ENCODE assay signal across 8 cellular contexts in genomic region chr18:57585846-57586242, GRCh38. TPM values are rescaled to one million over a fixed set of nuclear protein-coding genes. Genes with fewer than 3 reads are reported as not detected.
DNase-seq lines count a peak whose midpoint lies in the region; ATAC-seq and TF ChIP-seq lines count a peak whose summit lies in the region.

No MANE protein-coding gene starts in this region.

- TF ChIP-seq CTCF in Caco-2 (IDR thresholded peaks at IDR 0.05; ENCODE audit: insufficient read depth in 1 of 2, low read depth in 1 of 2, low read length in 1 of 2, severe bottlenecking in 1 of 2, unreplicated experiment in 1 of 2): no peak
- TF ChIP-seq CTCF in HFFc6 (IDR thresholded peaks at IDR 0.05): no peak
- no peak for TF ChIP-seq CTCF in activated CD8-positive, alpha-beta T cell treated with anti-CD3 and anti-CD28 coated beads for 36 hours (IDR thresholded peaks at IDR 0.05)
- TF ChIP-seq CTCF in hepatocyte (IDR thresholded peaks at IDR 0.05; ENCODE audit: poor library complexity): no peak
- no peak for TF ChIP-seq CTCF in smooth muscle cell (IDR thresholded peaks at IDR 0.05; ENCODE audit: borderline replicate concordance, insufficient read depth, poor library complexity, severe bottlenecking)

- POLR2A ChIA-PET in Caco-2 (lab: Charles Lee): no interaction called here
- POLR2A ChIA-PET in activated CD8-positive, alpha-beta T cell treated with anti-CD3 and anti-CD28 coated beads for 36 hours (lab: Charles Lee): interaction anchor here (0.8 kb wide), 1 partner anchor 22 kb away, joined by 3 read pairs; no protein-coding TSS in a partner anchor

- peak overlapping the region; percentile 91 for H3K4me2 ChIP-seq in hepatocyte
- H3K4me2 ChIP-seq in smooth muscle cell: peak overlapping the region; percentile 90

- no peaks in the 10 kb centered on the region for H3K27me3 Mint-ChIP-seq in Caco-2 (ENCODE audit: insufficient read depth, unreplicated experiment)
- H3K27me3 Mint-ChIP-seq in HFFc6 (ENCODE audit: insufficient read depth): 0 out of 2 replicates have a peak, but pooled peaks cover 1% of the 10 kb centered on the region
- no peaks in the 10 kb centered on the region for H3K27me3 Mint-ChIP-seq in activated CD8-positive, alpha-beta T cell treated with anti-CD3 and anti-CD28 coated beads for 36 hours

- intact Hi-C loops in Caco-2 (cut with micrococcal nuclease; ENCODE audit: unreplicated experiment): no loop called here
- intact Hi-C loops in activated CD8-positive, alpha-beta T cell treated with anti-CD3 and anti-CD28 coated beads for 36 hours (cut with micrococcal nuclease): no loop called here

- H3K9ac ChIP-seq in smooth muscle cell (ENCODE audit: low read depth): peak overlapping the region; percentile 81

- H3K4me3 ChIP-seq in Caco-2 (ENCODE audit: low read depth, low read length) (peak overlapping the region; percentile 67), hepatocyte (peak overlapping the region; percentile 59), smooth muscle cell (peak overlapping the region; percentile 92)

- H3K36me3 ChIP-seq in Caco-2 (ENCODE audit: control insufficient read depth, insufficient read depth, low read length): no peaks in the 10 kb centered on the region
- H3K36me3 ChIP-seq in hepatocyte (replicated peaks; ENCODE audit: insufficient read depth, low read depth): no peaks in the 10 kb centered on the region
- H3K36me3 ChIP-seq in smooth muscle cell (ENCODE audit: low read depth): no peaks in the 10 kb centered on the region

- ATAC-seq in activated CD8-positive, alpha-beta T cell treated with anti-CD3 and anti-CD28 coated beads for 36 hours: peak; percentile 14

- H3K4me1 ChIP-seq in Caco-2 (no peaks in the 10 kb centered on the region), hepatocyte (ENCODE audit: insufficient read depth) (peaks cover 9% of the 10 kb centered on the region), smooth muscle cell (ENCODE audit: low read depth) (peaks cover 15% of the 10 kb centered on the region)

- H3K27ac Mint-ChIP-seq in Caco-2 (ENCODE audit: unreplicated experiment) (peak overlapping the region; percentile 78), HFFc6 (peak overlapping the region; percentile 76)
- peak overlapping the region; percentile 83 for H3K27ac Mint-ChIP-seq in activated CD8-positive, alpha-beta T cell treated with anti-CD3 and anti-CD28 coated beads for 36 hours

- H3K9me3 ChIP-seq in Caco-2 (no peaks in the 10 kb centered on the region), hepatocyte (ENCODE audit: low read depth) (no peaks in the 10 kb centered on the region), smooth muscle cell (replicated peaks; ENCODE audit: low read depth) (no peaks in the 10 kb centered on the region)

- DNase-seq in Caco-2 (no peak), HFFc6 (no peak), hepatocyte (ENCODE audit: low spot score) (no peak), smooth muscle cell (lab: John Stamatoyannopoulos, UW; ENCODE audit: unreplicated experiment) (no peak), kidney tubule cell (ENCODE audit: low spot score) (no peak), retina (no peak), cerebellar nuclear complex (lab: John Stamatoyannopoulos, UW) (no peak)
- peak; percentile 30 for DNase-seq in activated CD8-positive, alpha-beta T cell treated with anti-CD3 and anti-CD28 coated beads for 36 hours

- BruUV-seq in Caco-2 (replicated peaks; lab: Mats Ljungman, UMichigan): no TSS peak

- no peaks in the 10 kb centered on the region for H3K9me2 ChIP-seq in hepatocyte (replicated peaks; ENCODE audit: insufficient read depth)

- peak overlapping the region; percentile 96 for H2AFZ ChIP-seq in hepatocyte
- H2AFZ ChIP-seq in smooth muscle cell (ENCODE audit: low read depth): peak overlapping the region; percentile 94

- 15% methylated on average over 8 of the region's 8 CpGs for WGBS in hepatocyte (ENCODE audit: low lambda C conversion rate, missing lambda C conversion rate)
- WGBS in smooth muscle cell (ENCODE audit: low lambda C conversion rate): 28% methylated on average over 8 of the region's 8 CpGs

- H4K20me1 ChIP-seq in hepatocyte (ENCODE audit: insufficient read depth, poor library complexity, severe bottlenecking) (no peaks in the 10 kb centered on the region), smooth muscle cell (ENCODE audit: low read depth) (no peaks in the 10 kb centered on the region)

- H3K9me3 Mint-ChIP-seq in Caco-2 (ENCODE audit: unreplicated experiment) (no peaks in the 10 kb centered on the region), HFFc6 (no peaks in the 10 kb centered on the region)
- no peaks in the 10 kb centered on the region for H3K9me3 Mint-ChIP-seq in activated CD8-positive, alpha-beta T cell treated with anti-CD3 and anti-CD28 coated beads for 36 hours

- H3K36me3 Mint-ChIP-seq in Caco-2 (ENCODE audit: insufficient read depth, unreplicated experiment) (peaks cover 5% of the 10 kb centered on the region), HFFc6 (ENCODE audit: low read depth) (peaks cover 14% of the 10 kb centered on the region)
- peaks cover 14% of the 10 kb centered on the region for H3K36me3 Mint-ChIP-seq in activated CD8-positive, alpha-beta T cell treated with anti-CD3 and anti-CD28 coated beads for 36 hours (ENCODE audit: low read depth)

- H3K27ac ChIP-seq in hepatocyte: peak overlapping the region; percentile 90
- H3K27ac ChIP-seq in smooth muscle cell (ENCODE audit: low read depth): peak overlapping the region; percentile 70

- H3K27me3 ChIP-seq in Caco-2 (replicated peaks; ENCODE audit: control insufficient read depth, insufficient read depth, low read length) (no peaks in the 10 kb centered on the region), hepatocyte (no peaks in the 10 kb centered on the region), smooth muscle cell (ENCODE audit: low read depth) (no peaks in the 10 kb centered on the region)

- peak overlapping the region; percentile 75 for H3K4me3 Mint-ChIP-seq in Caco-2 (ENCODE audit: unreplicated experiment)
- H3K4me3 Mint-ChIP-seq in HFFc6: peak overlapping the region; percentile 88
- H3K4me3 Mint-ChIP-seq in activated CD8-positive, alpha-beta T cell treated with anti-CD3 and anti-CD28 coated beads for 36 hours: peak overlapping the region; percentile 82

- H3K4me1 Mint-ChIP-seq in Caco-2 (ENCODE audit: low read depth, unreplicated experiment) (peaks cover 6% of the 10 kb centered on the region), HFFc6 (ENCODE audit: low read depth) (peaks cover 20% of the 10 kb centered on the region)
- H3K4me1 Mint-ChIP-seq in activated CD8-positive, alpha-beta T cell treated with anti-CD3 and anti-CD28 coated beads for 36 hours (ENCODE audit: low read depth): peaks cover 27% of the 10 kb centered on the region

- H3F3A ChIP-seq in smooth muscle cell (ENCODE audit: low read depth): no peaks in the 10 kb centered on the region

- CTCF ChIA-PET in Caco-2 (lab: Charles Lee): no interaction called here
- CTCF ChIA-PET in activated CD8-positive, alpha-beta T cell treated with anti-CD3 and anti-CD28 coated beads for 36 hours (lab: Charles Lee): interaction anchor here (1.1 kb wide), 1 partner anchor 24 kb away, joined by 3 read pairs; no protein-coding TSS in a partner anchor

- H3K79me2 ChIP-seq in hepatocyte: no peaks in the 10 kb centered on the region
- H3K79me2 ChIP-seq in smooth muscle cell (ENCODE audit: low read depth): no peaks in the 10 kb centered on the region

RNA-seq across cellular contexts. Expression of gene FECH, which starts 0.7 kb away (rescaled TPM):
- total RNA-seq in Caco-2 (2022) (14.5 and 17.1 TPM in 2 replicates), hepatocyte (19.3 and 28.1 TPM in 2 replicates), smooth muscle cell (44.3 and 52.5 TPM in 2 replicates)
- 10 to 100 TPM; 28.7 to 38.3 (median 33.9) TPM for total RNA-seq in HFFc6 (2021; fragmentation: NEBNext Ultra II Directional; extraction: Animal tissue kit (Norgen Biotek cat#: 25700))
- 10 to 100 TPM; 25.5 to 28.8 TPM for total RNA-seq in activated CD8-positive, alpha-beta T cell treated with anti-CD3 and anti-CD28 coated beads for 36 hours
- polyA plus RNA-seq in hepatocyte (14.5 and 17.4 TPM in 2 replicates), smooth muscle cell (18.1 and 27.1 TPM in 2 replicates)

RNA-seq across cellular contexts. Expression of gene NARS1, which starts 35.8 kb away (rescaled TPM):
- total RNA-seq in Caco-2 (2022) (114 and 116 TPM in 2 replicates), hepatocyte (179 and 184 TPM in 2 replicates), smooth muscle cell (92.8 and 107 TPM in 2 replicates)
- total RNA-seq in HFFc6 (2021; fragmentation: NEBNext Ultra II Directional; extraction: Animal tissue kit (Norgen Biotek cat#: 25700)): 100 to 1,000 TPM; 102 to 134 (median 111) TPM
- total RNA-seq in activated CD8-positive, alpha-beta T cell treated with anti-CD3 and anti-CD28 coated beads for 36 hours: 100 to 1,000 TPM; 106 to 109 TPM
- polyA plus RNA-seq in hepatocyte (123 and 124 TPM in 2 replicates), smooth muscle cell (71.4 and 83.6 TPM in 2 replicates)
